In the genomic region with DNA sequence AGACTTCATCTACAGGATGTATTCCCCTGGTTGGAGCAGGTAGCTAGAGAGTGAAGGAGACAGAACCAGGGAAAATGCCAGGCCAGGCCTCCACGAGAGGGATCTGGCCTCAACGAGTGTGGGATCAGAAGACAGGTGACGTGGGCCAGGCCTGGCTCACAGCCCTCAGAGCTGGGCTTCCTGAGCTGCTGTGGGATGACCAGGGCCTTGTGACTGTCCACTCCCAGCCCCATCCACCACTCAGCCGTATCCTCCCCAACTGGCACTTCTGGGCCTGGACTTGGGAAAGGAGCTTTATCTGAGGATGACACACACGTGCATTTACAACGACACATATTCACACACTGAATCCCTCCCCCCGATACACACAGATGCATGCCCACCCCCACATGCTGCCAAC, we compare ENCODE assay signal across 20 cellular contexts.
A peak's percentile ranks its signal among the peaks of the same experiment; 100 is the strongest.
DNase-seq lines count a peak whose midpoint lies in the region; ATAC-seq, FAIRE-seq and TF ChIP-seq lines count a peak whose summit lies in the region.
"Had no signal": no experiment of that assay in that cellular context is flagged by ENCODE, and none has a peak within 500 bp of the region (broad histone marks: within the 10 kb centered on the region; RNA-seq: fewer than 3 reads in every experiment).

No MANE protein-coding gene starts in this region.

- no peak overlapping the region for H3K4me2 ChIP-seq in K562 (ENCODE audit: insufficient read depth, low read length)

- H3K4me1 Mint-ChIP-seq in type B pancreatic cell (ENCODE audit: unreplicated experiment): peaks cover 47% of the 10 kb centered on the region

- FAIRE-seq in K562 (lab: Jason Lieb, UNC): no peak

- H3K9me3 Mint-ChIP-seq in type B pancreatic cell: no peaks in the 10 kb centered on the region
- H3K9me3 Mint-ChIP-seq: activated CD4-positive, alpha-beta T cell treated with anti-CD3 and anti-CD28 coated beads, Interleukin-2, amount 10 ng/mL, durations not matched to agents 7 days and 5 days; activated naive CD4-positive, alpha-beta T cell treated with anti-CD3 and anti-CD28 coated beads, Interleukin-2, amount 50 U/mL, for 24 hours; CD8-positive, alpha-beta memory T cell; natural killer cell treated with Interleukin-12 subunit alpha and Interleukin-12 subunit beta and Interleukin-15 and Interleukin-18, amount 100 ng/mL, for 72 hours; stimulated activated naive CD8-positive, alpha-beta T cell treated with anti-CD3 and anti-CD28 coated beads, Interleukin-15, amount 100 ng/mL, for 72 hours had no signal

- no peaks in the 10 kb centered on the region for H3K79me2 ChIP-seq in K562 (ENCODE audit: control insufficient read depth, insufficient read depth, low read length)
- H3K79me2 ChIP-seq: parathyroid adenoma had no signal

- no peak overlapping the region for H3K4me3 ChIP-seq in K562
- H3K4me3 ChIP-seq in heart right ventricle: no peak overlapping the region
- no peak overlapping the region for H3K4me3 ChIP-seq in muscle layer of duodenum (ENCODE audit: low read depth in 1 of 2, low read length in 2 of 2)

- H2AFZ ChIP-seq in K562 (ENCODE audit: low read depth, low read length): no peak overlapping the region
- H2AFZ ChIP-seq: parathyroid adenoma had no signal

- no peak for ATAC-seq in K562
- peak; percentile 30 to 61 (median 43) for ATAC-seq in heart right ventricle
- ATAC-seq in HG03442 (IDR thresholded peaks at IDR 0.05; ENCODE audit: unreplicated experiment): no peak
- ATAC-seq: activated CD8-positive, alpha-beta memory T cell treated with anti-CD3 and anti-CD28 coated beads, Interleukin-2, amount 10 ng/mL, durations not matched to agents 7 days and 5 days; natural killer cell treated with Interleukin-12 subunit alpha and Interleukin-12 subunit beta and Interleukin-15 and Interleukin-18, amount 100 ng/mL, for 72 hours; stimulated activated naive CD8-positive, alpha-beta T cell treated with anti-CD3 and anti-CD28 coated beads, Interleukin-15, amount 100 ng/mL, for 72 hours had no signal

- TF ChIP-seq CTCF in K562 (IDR thresholded peaks at IDR 0.05 in 2 of 3, conservative IDR thresholded peaks at IDR 0.05 in 1 of 3; ENCODE audit: insufficient read depth in 2 of 3, low read depth in 1 of 3, low read length in 3 of 3) (no peak), heart right ventricle (IDR thresholded peaks at IDR 0.05) (no peak), type B pancreatic cell (conservative IDR thresholded peaks at IDR 0.05) (no peak)

- 7% methylated on average over 7 of the region's 7 CpGs for WGBS in K562 (ENCODE audit: insufficient coverage, low coverage, missing lambda C conversion rate)
- WGBS in heart right ventricle, 2 donors: 35 to 57% methylated on average over 7 of the region's 7 CpGs

- no peak for TF ChIP-seq EP300 in K562 (IDR thresholded peaks at IDR 0.05; ENCODE audit: low read length)

- no peak for TF ChIP-seq RAD21 in K562 (CRISPR knock-in tag; conservative IDR thresholded peaks at IDR 0.05 in 1 of 2, IDR thresholded peaks at IDR 0.05 in 1 of 2)

- CTCF ChIA-PET in K562 (lab: Yijun Ruan, JAX; ENCODE audit: low intra/inter-chr PET ratio): no interaction called here

- no peak overlapping the region for H3K4me3 Mint-ChIP-seq in type B pancreatic cell
- H3K4me3 Mint-ChIP-seq: activated CD4-positive, alpha-beta T cell treated with anti-CD3 and anti-CD28 coated beads, Interleukin-2, amount 10 ng/mL, durations not matched to agents 7 days and 5 days; activated CD8-positive, alpha-beta memory T cell treated with anti-CD3 and anti-CD28 coated beads, Interleukin-2, amount 10 ng/mL, durations not matched to agents 7 days and 5 days; activated naive CD4-positive, alpha-beta T cell treated with anti-CD3 and anti-CD28 coated beads, Interleukin-2, amount 50 U/mL, for 24 hours; CD8-positive, alpha-beta memory T cell; natural killer cell treated with Interleukin-12 subunit alpha and Interleukin-12 subunit beta and Interleukin-15 and Interleukin-18, amount 100 ng/mL, for 72 hours; stimulated activated naive CD8-positive, alpha-beta T cell treated with anti-CD3 and anti-CD28 coated beads, Interleukin-15, amount 100 ng/mL, for 72 hours had no signal

- H3K27ac Mint-ChIP-seq in type B pancreatic cell: peak overlapping the region; percentile 31
- H3K27ac Mint-ChIP-seq: activated CD4-positive, alpha-beta T cell treated with anti-CD3 and anti-CD28 coated beads, Interleukin-2, amount 10 ng/mL, durations not matched to agents 7 days and 5 days; activated CD8-positive, alpha-beta memory T cell treated with anti-CD3 and anti-CD28 coated beads, Interleukin-2, amount 10 ng/mL, durations not matched to agents 7 days and 5 days; activated naive CD4-positive, alpha-beta T cell treated with anti-CD3 and anti-CD28 coated beads, Interleukin-2, amount 50 U/mL, for 24 hours; stimulated activated naive CD8-positive, alpha-beta T cell treated with anti-CD3 and anti-CD28 coated beads, Interleukin-15, amount 100 ng/mL, for 72 hours had no signal

- H4K20me1 ChIP-seq in K562 (replicated peaks; ENCODE audit: control insufficient read depth, insufficient read depth, low read length): no peaks in the 10 kb centered on the region; the same call in 1 of the 2 replicates

- POLR2A ChIA-PET in K562 (lab: Yijun Ruan, JAX): interaction anchor here (0.7 kb wide), 1 partner anchor 212 kb away, joined by 3 read pairs; no protein-coding TSS in a partner anchor

- H3K9ac ChIP-seq in K562 (ENCODE audit: insufficient read depth in 1 of 2, low read depth in 2 of 2, low read length in 2 of 2): peak overlapping the region in 1 of 2 experiments; percentile 58; a peak in 1 of 4 replicates
- H3K9ac ChIP-seq: parathyroid adenoma had no signal

- H3K27ac ChIP-seq in K562 (ENCODE audit: extremely low read depth, low read depth, low read length) (no peak overlapping the region), heart right ventricle (peak overlapping the region in 9 of 10 donors; percentile 28 to 77 (median 66)), muscle layer of duodenum (ENCODE audit: low read length) (peak overlapping the region; percentile 18)
- H3K27ac ChIP-seq: parathyroid adenoma had no signal

- H3K27me3 ChIP-seq in K562 (ENCODE audit: control insufficient read depth in 2 of 2, insufficient read depth in 2 of 2, low read length in 2 of 2): peaks cover 5 to 44% of the 10 kb centered on the region in 2 experiments; a peak in 4 of 5 replicates
- no peaks in the 10 kb centered on the region for H3K27me3 ChIP-seq in heart right ventricle
- no peaks in the 10 kb centered on the region for H3K27me3 ChIP-seq in muscle layer of duodenum (ENCODE audit: low read depth, low read length)

- H3K36me3 ChIP-seq in K562 (ENCODE audit: control insufficient read depth, insufficient read depth, low read length) (no peaks in the 10 kb centered on the region), heart right ventricle (peaks cover 0 to 13% (median 5%) of the 10 kb centered on the region in 9 donors), muscle layer of duodenum (ENCODE audit: control insufficient read depth in 1 of 2, insufficient read depth in 2 of 2, low read length in 2 of 2) (no peaks in the 10 kb centered on the region)

- H3K4me1 ChIP-seq in K562 (replicated peaks in 1 of 2; ENCODE audit: control insufficient read depth in 2 of 2, insufficient read depth in 2 of 2, low read length in 2 of 2) (peaks cover 6 to 7% of the 10 kb centered on the region in 2 experiments; a peak in 4 of 5 replicates), heart right ventricle (peaks cover 11 to 63% (median 37%) of the 10 kb centered on the region in 9 donors), muscle layer of duodenum (ENCODE audit: control insufficient read depth in 1 of 2, insufficient read depth in 2 of 2, low read length in 2 of 2) (peaks cover 10 to 43% of the 10 kb centered on the region in 2 donors)
- H3K4me1 ChIP-seq: parathyroid adenoma had no signal

- no peaks in the 10 kb centered on the region for H3K9me3 ChIP-seq in K562 (replicated peaks; ENCODE audit: control insufficient read depth, insufficient read depth, low read depth, low read length)
- no peaks in the 10 kb centered on the region for H3K9me3 ChIP-seq in heart right ventricle
- no peaks in the 10 kb centered on the region for H3K9me3 ChIP-seq in muscle layer of duodenum (ENCODE audit: control insufficient read depth in 1 of 2, low read length in 2 of 2)

- no TSS peak for BruUV-seq in K562 (replicated peaks; lab: Mats Ljungman, UMichigan)

- DNase-seq in K562 (ENCODE audit: extremely low read depth in 1 of 4, low spot score in 3 of 4) (no peak), heart right ventricle (no peak), type B pancreatic cell (ENCODE audit: extremely low spot score, unreplicated experiment) (no peak), NCI-H82 treated with DMSO at 0.1 percent for 48 hours (lab: John Stamatoyannopoulos, UW; ENCODE audit: unreplicated experiment) (no peak), NCI-H2196 (lab: John Stamatoyannopoulos, UW; ENCODE audit: unreplicated experiment) (no peak), NCI-H748 (lab: John Stamatoyannopoulos, UW; ENCODE audit: unreplicated experiment) (no peak)
- DNase-seq: activated CD4-positive, alpha-beta T cell treated with anti-CD3 and anti-CD28 coated beads, Interleukin-2, amount 10 ng/mL, durations not matched to agents 7 days and 5 days; activated CD8-positive, alpha-beta memory T cell treated with anti-CD3 and anti-CD28 coated beads, Interleukin-2, amount 10 ng/mL, durations not matched to agents 7 days and 5 days; CD8-positive, alpha-beta memory T cell; DMS153; MV-4-11; NCI-H526; stimulated activated naive CD8-positive, alpha-beta T cell treated with anti-CD3 and anti-CD28 coated beads, Interleukin-15, amount 100 ng/mL, for 72 hours; T-helper 9 cell; trophoblast cell had no signal

- H3K36me3 Mint-ChIP-seq in type B pancreatic cell: peaks cover 4% of the 10 kb centered on the region
- H3K36me3 Mint-ChIP-seq: activated CD8-positive, alpha-beta memory T cell treated with anti-CD3 and anti-CD28 coated beads, Interleukin-2, amount 10 ng/mL, durations not matched to agents 7 days and 5 days; natural killer cell treated with Interleukin-12 subunit alpha and Interleukin-12 subunit beta and Interleukin-15 and Interleukin-18, amount 100 ng/mL, for 72 hours had no signal

- intact Hi-C loops in K562 (cut with micrococcal nuclease) (no loop called here), heart right ventricle (cut with DNase I) (no loop called here)

- no peaks in the 10 kb centered on the region for H3K27me3 Mint-ChIP-seq in type B pancreatic cell
- H3K27me3 Mint-ChIP-seq: activated naive CD4-positive, alpha-beta T cell treated with anti-CD3 and anti-CD28 coated beads, Interleukin-2, amount 50 U/mL, for 24 hours had no signal

- H3K9me1 ChIP-seq in K562 (ENCODE audit: control insufficient read depth, insufficient read depth, low read length): no peaks in the 10 kb centered on the region

- TF ChIP-seq POLR2A in K562 (conservative IDR thresholded peaks at IDR 0.05): no peak

- in situ Hi-C loops in K562 (cut with MboI): no loop called here

TF ChIP-seq in K562, 482 proteins besides CTCF, POLR2A, EP300 and RAD21 (continues in another document):
- TF ChIP-seq, protein P1, sequence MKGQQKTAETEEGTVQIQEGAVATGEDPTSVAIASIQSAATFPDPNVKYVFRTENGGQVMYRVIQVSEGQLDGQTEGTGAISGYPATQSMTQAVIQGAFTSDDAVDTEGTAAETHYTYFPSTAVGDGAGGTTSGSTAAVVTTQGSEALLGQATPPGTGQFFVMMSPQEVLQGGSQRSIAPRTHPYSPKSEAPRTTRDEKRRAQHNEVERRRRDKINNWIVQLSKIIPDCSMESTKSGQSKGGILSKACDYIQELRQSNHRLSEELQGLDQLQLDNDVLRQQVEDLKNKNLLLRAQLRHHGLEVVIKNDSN (CRISPR knock-in tag; IDR thresholded peaks at IDR 0.05): 0 out of 2 replicates have a peak, but pooled peaks have one; percentile 6

Comparison
In these comparisons a context has a peak if more than half of its experiments do, and no peak if none do; other contexts are left out.
1. ATAC-seq: peak in heart right ventricle (8 of 8); none in K562 (single experiment) and HG03442 (single experiment).